ENCODE assay signal across 8 cellular contexts in the genomic region with DNA sequence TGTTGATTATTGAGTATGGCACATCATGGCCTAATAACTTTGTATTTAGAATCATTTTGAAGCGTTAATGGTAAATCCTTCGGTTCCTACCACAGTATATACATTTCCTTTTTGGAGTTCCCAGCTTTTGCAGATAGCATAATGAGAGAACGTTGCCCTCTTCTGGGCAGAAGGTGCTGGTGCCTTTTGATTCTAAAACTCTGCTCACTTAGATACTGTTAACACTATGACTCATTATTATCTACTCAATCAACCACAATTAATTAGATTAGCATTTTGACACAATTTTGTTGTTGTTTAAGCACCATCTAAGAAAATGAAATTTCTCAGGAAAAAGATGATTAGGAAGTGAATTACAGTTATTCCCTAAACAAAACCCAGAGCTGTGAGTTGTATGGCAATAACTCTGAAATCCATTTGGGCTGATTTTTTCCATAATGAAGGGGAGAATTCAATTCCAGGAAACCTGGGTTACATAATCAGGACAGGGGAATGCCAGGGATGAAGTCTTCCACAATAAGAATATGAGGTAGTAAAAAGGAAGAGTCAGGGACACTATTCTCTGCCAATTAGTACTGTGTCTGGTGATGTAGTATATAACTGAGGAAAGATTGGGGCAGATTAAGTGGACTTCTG. TPM values are rescaled to one million over a fixed set of nuclear protein-coding genes. Genes with fewer than 3 reads are reported as not detected.
DNase-seq lines count a peak whose midpoint lies in the region; ATAC-seq, FAIRE-seq and TF ChIP-seq lines count a peak whose summit lies in the region.

No MANE protein-coding gene starts in this region.

- H3K27ac Mint-ChIP-seq in activated naive CD4-positive, alpha-beta T cell treated with anti-CD3 and anti-CD28 coated beads, Interleukin-2, amount 10 ng/mL, durations not matched to agents 7 days and 5 days = peak overlapping the region; percentile 19

- peaks cover 20% of the 10 kb centered on the region for H3K27me3 Mint-ChIP-seq in activated naive CD4-positive, alpha-beta T cell treated with anti-CD3 and anti-CD28 coated beads, Interleukin-2, amount 10 ng/mL, durations not matched to agents 7 days and 5 days

- TF ChIP-seq CTCF in D721Med (IDR thresholded peaks at IDR 0.05; ENCODE audit: insufficient read depth, missing control alignments) = peak; percentile 82

- H3K9me3 Mint-ChIP-seq in activated naive CD4-positive, alpha-beta T cell treated with anti-CD3 and anti-CD28 coated beads, Interleukin-2, amount 10 ng/mL, durations not matched to agents 7 days and 5 days = no peaks in the 10 kb centered on the region

- H3K4me1 Mint-ChIP-seq in activated naive CD4-positive, alpha-beta T cell treated with anti-CD3 and anti-CD28 coated beads, Interleukin-2, amount 10 ng/mL, durations not matched to agents 7 days and 5 days = peaks cover 32% of the 10 kb centered on the region

- no peaks in the 10 kb centered on the region for H3K36me3 Mint-ChIP-seq in activated naive CD4-positive, alpha-beta T cell treated with anti-CD3 and anti-CD28 coated beads, Interleukin-2, amount 10 ng/mL, durations not matched to agents 7 days and 5 days

- FAIRE-seq in D721Med (lab: Jason Lieb, UNC) = peak; percentile 72

- ATAC-seq in GM19035 (IDR thresholded peaks at IDR 0.05; ENCODE audit: unreplicated experiment) = peak; percentile 77
- ATAC-seq in HG03442 (IDR thresholded peaks at IDR 0.05; ENCODE audit: unreplicated experiment) = peak; percentile 72
- peak; percentile 80 for ATAC-seq in Right ventricle myocardium superior (ENCODE audit: poor library complexity)
- no peak for ATAC-seq in GM21515 (IDR thresholded peaks at IDR 0.05; ENCODE audit: unreplicated experiment)

- CTCF ChIA-PET in activated naive CD4-positive, alpha-beta T cell treated with anti-CD3 and anti-CD28 coated beads, Interleukin-2, amount 10 ng/mL, durations not matched to agents 7 days and 5 days (lab: Charles Lee) = interaction anchor here (0.5 to 12.6 kb wide), 18 partner anchors 9 to 732 kb away, joined by 3 to 176 read pairs (median 3); partner anchors contain the start of genes CBLL1, COG5, DLD and DUS4L

- intact Hi-C loops in Right ventricle myocardium superior (cut with DNase I) = loop anchor here (5.0 to 10.0 kb wide), 2 partner anchors 135 to 268 kb away; partner anchors contain the start of gene CBLL1

- DNase-seq in D721Med (ENCODE audit: insufficient read length, low spot score) (peak; percentile 26), NCI-H748 (lab: John Stamatoyannopoulos, UW; ENCODE audit: unreplicated experiment) (peak; percentile 50), Right ventricle myocardium superior (no peak), renal cortical epithelial cell (ENCODE audit: low read depth) (peak; percentile 75)
- peak; percentile 61 for DNase-seq in activated naive CD4-positive, alpha-beta T cell treated with anti-CD3 and anti-CD28 coated beads, Interleukin-2, amount 10 ng/mL, durations not matched to agents 7 days and 5 days

- H3K4me3 Mint-ChIP-seq in activated naive CD4-positive, alpha-beta T cell treated with anti-CD3 and anti-CD28 coated beads, Interleukin-2, amount 10 ng/mL, durations not matched to agents 7 days and 5 days = no peak overlapping the region

RNA-seq across cellular contexts. Expression of gene DLD, which starts 11.5 kb away (rescaled TPM):
- total RNA-seq in Right ventricle myocardium superior (318 TPM), renal cortical epithelial cell (88.6 and 155 TPM in 2 replicates)
